ENCODE assay signal across 22 cellular contexts in the genomic region with DNA sequence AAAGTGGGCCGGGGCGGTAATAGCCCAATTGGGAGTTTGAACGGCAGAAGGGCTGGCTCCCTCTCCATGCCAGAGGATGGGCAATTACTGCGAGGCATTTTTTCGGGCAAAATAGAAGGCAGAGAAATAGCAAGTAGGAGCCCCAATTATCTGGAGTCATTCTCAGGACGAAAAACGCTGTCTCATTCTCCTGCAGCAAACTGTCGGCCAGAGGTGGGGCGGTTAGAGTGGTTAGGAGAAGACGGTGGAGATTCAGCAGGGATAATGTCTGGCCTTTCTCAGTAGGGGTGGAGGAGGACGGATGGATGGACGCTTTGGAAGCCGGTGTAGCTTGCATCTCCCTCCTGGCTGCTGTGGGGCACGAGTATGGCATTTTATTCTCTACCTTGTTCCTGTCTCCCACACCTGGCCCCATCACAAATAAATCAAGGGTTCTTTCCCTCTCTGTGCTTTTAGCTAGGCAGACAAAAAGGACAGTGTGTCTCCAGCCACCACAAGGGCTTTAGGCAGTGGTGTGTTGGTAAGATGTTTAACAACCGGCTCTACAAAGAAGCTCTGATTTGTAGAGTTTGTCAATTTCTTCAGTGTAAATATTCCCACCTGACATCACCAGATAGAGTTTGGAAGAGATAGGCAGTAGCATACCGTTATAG.
"Had no signal": no experiment of that assay in that cellular context is flagged by ENCODE, and none has a peak within 500 bp of the region (broad histone marks: within the 10 kb centered on the region; RNA-seq: fewer than 3 reads in every experiment).

No MANE protein-coding gene starts in this region.

- H3K9ac ChIP-seq: parathyroid adenoma had no signal

- H3K27ac Mint-ChIP-seq: dendritic cell treated with granulocyte-macrophage colony-stimulating factor and Interleukin-4, amounts not matched to agents 40 ng/mL and 50 ng/mL, for 4 days; endodermal cell; natural killer cell treated with Interleukin-12 subunit alpha and Interleukin-12 subunit beta and Interleukin-15 and Interleukin-18, amount 100 ng/mL, for 72 hours; stimulated activated effector memory CD8-positive, alpha-beta T cell treated with anti-CD3 and anti-CD28 coated beads, Interleukin-12 subunit alpha, Interleukin-12 subunit beta, amount 100 ng/mL, for 72 hours; type B pancreatic cell had no signal

- H3K4me1 ChIP-seq: foreskin keratinocyte, parathyroid adenoma, prostate gland, right lobe of liver, suprapubic skin, thyroid gland, vagina had no signal

- H3K9me3 Mint-ChIP-seq: dendritic cell treated with granulocyte-macrophage colony-stimulating factor and Interleukin-4, amounts not matched to agents 40 ng/mL and 50 ng/mL, for 4 days; natural killer cell treated with Interleukin-12 subunit alpha and Interleukin-12 subunit beta and Interleukin-15 and Interleukin-18, amount 100 ng/mL, for 72 hours; type B pancreatic cell had no signal

- H3K4me3 Mint-ChIP-seq: dendritic cell treated with granulocyte-macrophage colony-stimulating factor and Interleukin-4, amounts not matched to agents 40 ng/mL and 50 ng/mL, for 4 days; endodermal cell; natural killer cell treated with Interleukin-12 subunit alpha and Interleukin-12 subunit beta and Interleukin-15 and Interleukin-18, amount 100 ng/mL, for 72 hours; stimulated activated effector memory CD8-positive, alpha-beta T cell treated with anti-CD3 and anti-CD28 coated beads, Interleukin-12 subunit alpha, Interleukin-12 subunit beta, amount 100 ng/mL, for 72 hours; type B pancreatic cell had no signal

- H3K27me3 ChIP-seq: right lobe of liver, thyroid gland, vagina had no signal

- H3K36me3 Mint-ChIP-seq: stimulated activated effector memory CD8-positive, alpha-beta T cell treated with anti-CD3 and anti-CD28 coated beads, Interleukin-12 subunit alpha, Interleukin-12 subunit beta, amount 100 ng/mL, for 72 hours; type B pancreatic cell had no signal

- ATAC-seq: foreskin keratinocyte; left colon; left ventricle myocardium superior; natural killer cell treated with Interleukin-12 subunit alpha and Interleukin-12 subunit beta and Interleukin-15 and Interleukin-18, amount 100 ng/mL, for 72 hours; right lobe of liver; stimulated activated effector memory CD8-positive, alpha-beta T cell treated with anti-CD3 and anti-CD28 coated beads, Interleukin-12 subunit alpha, Interleukin-12 subunit beta, amount 100 ng/mL, for 72 hours; stimulated activated naive CD8-positive, alpha-beta T cell treated with anti-CD3 and anti-CD28 coated beads, Interleukin-15, Interleukin-2, amounts not matched to agents 100 U/mL and 50 U/mL, for 24 hours had no signal

- H2AFZ ChIP-seq: parathyroid adenoma had no signal

- H3K79me2 ChIP-seq: parathyroid adenoma had no signal

- DNase-seq: endodermal cell; erythroblast; foreskin keratinocyte; left colon; left ventricle myocardium superior; mesenchymal stem cell; midbrain; retina; right lobe of liver; stimulated activated CD4-positive, alpha-beta T cell treated with anti-CD3 and anti-CD28 coated beads, Interleukin-4, amount 100 ng/mL, for 1 hour; stimulated activated CD8-positive, alpha-beta memory T cell treated with anti-CD3 and anti-CD28 coated beads, Interleukin-4, amount 100 ng/mL, for 48 hours; stimulated activated naive CD8-positive, alpha-beta T cell treated with anti-CD3 and anti-CD28 coated beads, Interleukin-15, Interleukin-2, amounts not matched to agents 100 U/mL and 50 U/mL, for 24 hours; thyroid gland had no signal

- H3K4me3 ChIP-seq: lung, prostate gland, right lobe of liver, suprapubic skin, thyroid gland, vagina had no signal

- H3K9me3 ChIP-seq: prostate gland, right lobe of liver, suprapubic skin, thyroid gland, vagina had no signal

- H3K27ac ChIP-seq: foreskin keratinocyte, parathyroid adenoma, prostate gland, right lobe of liver, suprapubic skin, thyroid gland, vagina had no signal

- H3K36me3 ChIP-seq: prostate gland, right lobe of liver, suprapubic skin, thyroid gland, vagina had no signal

- H3K4me1 Mint-ChIP-seq: stimulated activated effector memory CD8-positive, alpha-beta T cell treated with anti-CD3 and anti-CD28 coated beads, Interleukin-12 subunit alpha, Interleukin-12 subunit beta, amount 100 ng/mL, for 72 hours had no signal
